Comparison of ENCODE assay signal across 29 cellular contexts in genomic region chr20:51136326-51136725, GRCh38.
DNase-seq lines count a peak whose midpoint lies in the region; ATAC-seq, FAIRE-seq and TF ChIP-seq lines count a peak whose summit lies in the region.
"Had no signal": no experiment of that assay in that cellular context is flagged by ENCODE, and none has a peak within 500 bp of the region (broad histone marks: within the 10 kb centered on the region; RNA-seq: fewer than 3 reads in every experiment).

No MANE protein-coding gene starts in this region.

- H3K27ac ChIP-seq in IMR-90 (ENCODE audit: insufficient read depth, low read length) (no peak overlapping the region), right lobe of liver (no peak overlapping the region)
- H3K27ac ChIP-seq: C4-2B, gastrocnemius medialis, GM23248, left lung had no signal

- no TSS peak for BruUV-seq in IMR-90 (replicated peaks; lab: Mats Ljungman, UMichigan)

- H3K4me3 ChIP-seq in IMR-90 (ENCODE audit: insufficient read depth, low read depth, low read length) (no peak overlapping the region), right lobe of liver (no peak overlapping the region)
- H3K4me3 ChIP-seq: gastrocnemius medialis, GM23248, left lung, tibial nerve had no signal

- TF ChIP-seq CTCF in IMR-90 (conservative IDR thresholded peaks at IDR 0.05; ENCODE audit: low read depth, low read length) = no peak
- TF ChIP-seq CTCF in right lobe of liver (IDR thresholded peaks at IDR 0.05) = no peak

- no peak overlapping the region for H2AK9ac ChIP-seq in IMR-90 (replicated peaks; ENCODE audit: low read depth, low read length, poor library complexity)

- H3K23ac ChIP-seq in IMR-90 (ENCODE audit: low read depth, low read length) = no peak overlapping the region

- H3K9ac ChIP-seq in IMR-90 (ENCODE audit: low read depth, low read length) = no peak overlapping the region
- H3K9ac ChIP-seq: GM23248 had no signal

- H3K4me2 ChIP-seq in IMR-90 (ENCODE audit: low read depth, low read length) = no peak overlapping the region

- H3K36me3 ChIP-seq in IMR-90 (ENCODE audit: control insufficient read depth, insufficient read depth, low read length) (no peaks in the 10 kb centered on the region), right lobe of liver (no peaks in the 10 kb centered on the region)
- H3K36me3 ChIP-seq: gastrocnemius medialis, left lung, tibial nerve had no signal

- CTCF ChIA-PET in IMR-90 (lab: Yijun Ruan, JAX) = no interaction called here

- H3K4ac ChIP-seq in IMR-90 (ENCODE audit: low read depth, low read length) = no peak overlapping the region

- H3K27me3 ChIP-seq in IMR-90 (ENCODE audit: control insufficient read depth, insufficient read depth, low read length) (peaks cover 7% of the 10 kb centered on the region), right lobe of liver (no peaks in the 10 kb centered on the region)
- H3K27me3 ChIP-seq: left lung had no signal

- in situ Hi-C loops in IMR-90 (cut with MboI; ENCODE audit: low sequenced_read_pairs) = no loop called here

- WGBS in IMR-90 (ENCODE audit: extremely low coverage in 2 of 2, insufficient read length in 1 of 2), 2 experiments = no CpG with 5 or more reads among the region's 3 CpGs
- 29% methylated on average over 3 of the region's 3 CpGs for WGBS in right lobe of liver (ENCODE audit: insufficient coverage, low coverage, low lambda C conversion rate, missing lambda C conversion rate)

- H3K14ac ChIP-seq in IMR-90 (replicated peaks; ENCODE audit: low read depth, low read length) = no peak overlapping the region

- intact Hi-C loops in IMR-90 (cut with micrococcal nuclease) = no loop called here
- intact Hi-C loops in right lobe of liver (cut with DNase I) = no loop called here

- H3K56ac ChIP-seq in IMR-90 (ENCODE audit: extremely low read depth, insufficient read depth, low read length) = no peak overlapping the region

- H2AFZ ChIP-seq in IMR-90 (replicated peaks; ENCODE audit: low read length, poor library complexity) = no peak overlapping the region
- H2AFZ ChIP-seq: GM23248 had no signal

- FAIRE-seq in colon (lab: Jason Lieb, UNC) = peak; percentile 94
- no peak for FAIRE-seq in urothelium cell line (lab: Jason Lieb, UNC)
- FAIRE-seq: bronchial epithelial cell, D721Med, TTC549 had no signal

- TF ChIP-seq RAD21 in IMR-90 (IDR thresholded peaks at IDR 0.05; ENCODE audit: low read length) = no peak

- ATAC-seq in IMR-90 (ENCODE audit: low read depth) = no peak
- ATAC-seq in right lobe of liver = peak in 3 of 4 donors; percentile 44 to 65 (median 48)
- ATAC-seq: activated CD8-positive, alpha-beta T cell treated with anti-CD3 and anti-CD28 coated beads for 36 hours; gastrocnemius medialis; left lung; naive thymus-derived CD8-positive, alpha-beta T cell had no signal

- H4K5ac ChIP-seq in IMR-90 (ENCODE audit: low read depth, low read length) = no peak overlapping the region

- dilution Hi-C loops in IMR-90 (cut with HindIII; ENCODE audit: low sequenced_read_pairs, unreplicated experiment) = no loop called here

- no peak overlapping the region for H2AK5ac ChIP-seq in IMR-90 (ENCODE audit: low read depth, low read length)

- no peaks in the 10 kb centered on the region for H3K9me1 ChIP-seq in IMR-90 (ENCODE audit: insufficient read depth, low read length)

- no peaks in the 10 kb centered on the region for H4K20me1 ChIP-seq in IMR-90 (ENCODE audit: insufficient read depth, low read length)

- no peak overlapping the region; a peak in 1 of 4 replicates for H4K8ac ChIP-seq in IMR-90 (ENCODE audit: low read depth in 2 of 2, low read length in 2 of 2)

- no peak overlapping the region for H4K91ac ChIP-seq in IMR-90 (ENCODE audit: insufficient read depth, low read depth, low read length)

- H3K4me1 ChIP-seq in IMR-90 (ENCODE audit: control insufficient read depth, insufficient read depth, low read length) (no peaks in the 10 kb centered on the region), right lobe of liver (no peaks in the 10 kb centered on the region)
- H3K4me1 ChIP-seq: gastrocnemius medialis, left lung, tibial nerve had no signal

- H2BK5ac ChIP-seq in IMR-90 (ENCODE audit: low read depth, low read length, poor library complexity, severe bottlenecking) = no peak overlapping the region

- H3K9me3 ChIP-seq in IMR-90 (ENCODE audit: control insufficient read depth, insufficient read depth, low read length) (0 out of 2 replicates have a peak, but pooled peaks cover 2% of the 10 kb centered on the region), right lobe of liver (no peaks in the 10 kb centered on the region)
- H3K9me3 ChIP-seq: gastrocnemius medialis, left lung, tibial nerve had no signal

- no peak overlapping the region for H2BK15ac ChIP-seq in IMR-90 (ENCODE audit: low read depth, low read length)

- no peak for DNase-seq in IMR-90
- DNase-seq in right lobe of liver = no peak
- DNase-seq in urothelium cell line (ENCODE audit: low spot score) = no peak
- no peak for DNase-seq in NCI-H2227 (lab: John Stamatoyannopoulos, UW; ENCODE audit: unreplicated experiment)
- DNase-seq in stimulated activated naive CD4-positive, alpha-beta T cell (lab: John Stamatoyannopoulos, UW) = no peak
- DNase-seq in AG08395 (ENCODE audit: low spot score) = no peak
- DNase-seq: activated CD4-positive, CD25-positive, alpha-beta regulatory T cell treated with anti-CD3 and anti-CD28 coated beads, Interleukin-2, amount 50 U/mL, for 72 hours; activated CD8-positive, alpha-beta T cell treated with anti-CD3 and anti-CD28 coated beads for 36 hours; activated T-cell treated with anti-CD3 and anti-CD28 coated beads for 4 hours; anterior cingulate cortex; cortex of kidney; gastrocnemius medialis; GM23248; hypothalamus; immature natural killer cell; KG1; left lung; naive thymus-derived CD8-positive, alpha-beta T cell; NCI-H1436; NCI-H2081 treated with DMSO at 0.1 percent for 48 hours; NCI-H345; NCI-H748 treated with DMSO at 0.1 percent for 48 hours; occipital lobe had no signal

- H2BK20ac ChIP-seq in IMR-90 (ENCODE audit: low read depth, low read length) = no peak overlapping the region

- no peaks in the 10 kb centered on the region for H3K79me1 ChIP-seq in IMR-90 (ENCODE audit: low read depth in 1 of 2, low read length in 2 of 2)

- H3K18ac ChIP-seq in IMR-90 (ENCODE audit: low read depth, low read length) = no peak overlapping the region

- no peak overlapping the region for H2BK120ac ChIP-seq in IMR-90 (ENCODE audit: low read depth, low read length)

- POLR2A ChIA-PET in IMR-90 (lab: Charles Lee; ENCODE audit: unreplicated experiment) = no interaction called here

- no peak for TF ChIP-seq POLR2A in IMR-90 (IDR thresholded peaks at IDR 0.05; ENCODE audit: low read depth, low read length)
- TF ChIP-seq POLR2A in right lobe of liver (IDR thresholded peaks at IDR 0.05) = no peak

TF ChIP-seq in IMR-90, 13 proteins besides CTCF, POLR2A, EP300 and RAD21:
- TF ChIP-seq MXI1 (IDR thresholded peaks at IDR 0.05; ENCODE audit: borderline replicate concordance, low read depth, low read length) (no peak), NFE2L2 (IDR thresholded peaks at IDR 0.05; ENCODE audit: low read depth, low read length) (no peak), RCOR1 (IDR thresholded peaks at IDR 0.05; ENCODE audit: insufficient replicate concordance, low read length) (no peak), CEBPB (IDR thresholded peaks at IDR 0.05; ENCODE audit: low read depth, low read length) (0 out of 2 replicates have a peak, but pooled peaks have one; percentile 11)
